Comparison of ENCODE assay signal across 27 cellular contexts in genomic region chr15:100207053-100207452, GRCh38.
DNase-seq lines count a peak whose midpoint lies in the region; ATAC-seq and TF ChIP-seq lines count a peak whose summit lies in the region.
"Had no signal": no experiment of that assay in that cellular context is flagged by ENCODE, and none has a peak within 500 bp of the region (broad histone marks: within the 10 kb centered on the region; RNA-seq: fewer than 3 reads in every experiment).

No MANE protein-coding gene starts in this region.

- TF ChIP-seq CTCF in left ventricle myocardium inferior (IDR thresholded peaks at IDR 0.05; ENCODE audit: borderline replicate concordance) (no peak), mesothelial cell of epicardium (IDR thresholded peaks at IDR 0.05; ENCODE audit: unreplicated experiment) (no peak), mammary epithelial cell (conservative IDR thresholded peaks at IDR 0.05 in 1 of 2, IDR thresholded peaks at IDR 0.05 in 1 of 2; ENCODE audit: extremely low read depth in 1 of 2, insufficient read depth in 1 of 2, low read depth in 1 of 2, low read length in 2 of 2) (no peak), breast epithelium (IDR thresholded peaks at IDR 0.05) (peak in 1 of 3 donors; percentile 28)

- no peak overlapping the region for H3K4me2 ChIP-seq in mammary epithelial cell (ENCODE audit: insufficient read depth, low read depth, low read length)

- peak overlapping the region; percentile 77 for H3K27ac Mint-ChIP-seq in mesothelial cell of epicardium
- H3K27ac Mint-ChIP-seq: activated T-helper 1 cell treated with anti-CD3 and anti-CD28 coated beads, Interleukin-12 subunit alpha, Interleukin-12 subunit beta, Interleukin-2, Interleukin-4 antibody, amounts not matched to agents 30 ng/mL and 10 ng/mL and 1 ng/mL, durations not matched to agents 14 hours and 24 hours and 36 hours; dendritic cell treated with granulocyte-macrophage colony-stimulating factor and Interleukin-4, amounts not matched to agents 40 ng/mL and 50 ng/mL, for 4 days; T-helper 2 cell treated with Interferon-gamma antibody and Interleukin-4, amounts not matched to agents 5 μg/mL and 100 μg/mL, for 36 hours had no signal

- peaks cover 17% of the 10 kb centered on the region for H3K4me1 ChIP-seq in left ventricle myocardium inferior
- no peaks in the 10 kb centered on the region for H3K4me1 ChIP-seq in mammary epithelial cell (ENCODE audit: insufficient read depth, low read length)
- no peaks in the 10 kb centered on the region for H3K4me1 ChIP-seq in breast epithelium
- H3K4me1 ChIP-seq: parathyroid adenoma had no signal

- BruUV-seq in mammary epithelial cell (replicated peaks; lab: Mats Ljungman, UMichigan): no TSS peak

- H2AFZ ChIP-seq in mammary epithelial cell (ENCODE audit: low read depth, low read length): no peak overlapping the region
- H2AFZ ChIP-seq: parathyroid adenoma had no signal

- in situ Hi-C loops in mammary epithelial cell (cut with MboI; ENCODE audit: low sequenced_read_pairs in 2 of 2): no loop called here

- no peaks in the 10 kb centered on the region for H3K27me3 Mint-ChIP-seq in mesothelial cell of epicardium (ENCODE audit: low read depth)
- H3K27me3 Mint-ChIP-seq: dendritic cell treated with granulocyte-macrophage colony-stimulating factor and Interleukin-4, amounts not matched to agents 40 ng/mL and 50 ng/mL, for 4 days had no signal

- no peak overlapping the region for H3K4me3 Mint-ChIP-seq in mesothelial cell of epicardium
- H3K4me3 Mint-ChIP-seq: activated T-helper 1 cell treated with anti-CD3 and anti-CD28 coated beads, Interleukin-12 subunit alpha, Interleukin-12 subunit beta, Interleukin-2, Interleukin-4 antibody, amounts not matched to agents 30 ng/mL and 10 ng/mL and 1 ng/mL, durations not matched to agents 14 hours and 24 hours and 36 hours; dendritic cell treated with granulocyte-macrophage colony-stimulating factor and Interleukin-4, amounts not matched to agents 40 ng/mL and 50 ng/mL, for 4 days; nephron; T-helper 2 cell treated with Interferon-gamma antibody and Interleukin-4, amounts not matched to agents 5 μg/mL and 100 μg/mL, for 36 hours had no signal

- H3K36me3 Mint-ChIP-seq in mesothelial cell of epicardium: peaks cover 17% of the 10 kb centered on the region

- peaks cover 15% of the 10 kb centered on the region for H3K9me3 Mint-ChIP-seq in mesothelial cell of epicardium
- H3K9me3 Mint-ChIP-seq: activated T-helper 1 cell treated with anti-CD3 and anti-CD28 coated beads, Interleukin-12 subunit alpha, Interleukin-12 subunit beta, Interleukin-2, Interleukin-4 antibody, amounts not matched to agents 30 ng/mL and 10 ng/mL and 1 ng/mL, durations not matched to agents 14 hours and 24 hours and 36 hours; T-helper 2 cell treated with Interferon-gamma antibody and Interleukin-4, amounts not matched to agents 5 μg/mL and 100 μg/mL, for 36 hours had no signal

- H3K27me3 ChIP-seq in left ventricle myocardium inferior (ENCODE audit: low read depth): no peaks in the 10 kb centered on the region
- H3K27me3 ChIP-seq in mammary epithelial cell (ENCODE audit: insufficient read depth, low read length): no peaks in the 10 kb centered on the region
- no peaks in the 10 kb centered on the region for H3K27me3 ChIP-seq in breast epithelium
- H3K27me3 ChIP-seq: stomach, tibial nerve had no signal

- intact Hi-C loops in Right ventricle myocardium inferior (cut with DNase I): no loop called here
- intact Hi-C loops in left ventricle myocardium inferior (cut with micrococcal nuclease): no loop called here
- intact Hi-C loops in mammary epithelial cell (cut with micrococcal nuclease): no loop called here
- intact Hi-C loops in breast epithelium (cut with DNase I; ENCODE audit: low total_unique reads): no loop called here

- H3K9me3 ChIP-seq in left ventricle myocardium inferior (replicated peaks): no peaks in the 10 kb centered on the region
- no peaks in the 10 kb centered on the region for H3K9me3 ChIP-seq in mammary epithelial cell (replicated peaks; ENCODE audit: insufficient read depth, low read length)
- no peaks in the 10 kb centered on the region for H3K9me3 ChIP-seq in breast epithelium
- H3K9me3 ChIP-seq: stomach had no signal

- H3K4me1 Mint-ChIP-seq in mesothelial cell of epicardium: peaks cover 45% of the 10 kb centered on the region

- CTCF ChIA-PET in mammary epithelial cell (lab: Charles Lee; ENCODE audit: low non-redundant PET): no interaction called here

- H4K20me1 ChIP-seq in mammary epithelial cell (ENCODE audit: insufficient read depth, low read length): no peaks in the 10 kb centered on the region

- DNase-seq in Right ventricle myocardium inferior (ENCODE audit: missing footprints): no peak
- no peak for DNase-seq in left ventricle myocardium inferior
- DNase-seq in mesothelial cell of epicardium (ENCODE audit: low spot score in 2 of 2, unreplicated experiment in 2 of 2): no peak
- no peak for DNase-seq in mammary epithelial cell
- no peak for DNase-seq in NCI-H510A treated with DMSO at 0.1 percent for 48 hours (lab: John Stamatoyannopoulos, UW)
- DNase-seq in breast epithelium (ENCODE audit: low spot score in 2 of 2): no peak
- DNase-seq in activated CD8-positive, alpha-beta memory T cell treated with anti-CD3 and anti-CD28 coated beads for 24 hours: no peak
- DNase-seq: activated CD4-positive, alpha-beta T cell treated with anti-CD3 and anti-CD28 coated beads, Interleukin-2, amount 50 U/mL, for 1 hour; activated naive CD4-positive, alpha-beta T cell treated with anti-CD3 and anti-CD28 coated beads, Interleukin-2, amount 50 U/mL, for 16 hours; DMS79; glutamatergic neuron; HCEC 1CT; KG1; midbrain; NCI-H2171; NCI-H526; stomach had no signal

- H3K4me3 ChIP-seq in left ventricle myocardium inferior (no peak overlapping the region), mammary epithelial cell (replicated peaks in 1 of 3; ENCODE audit: insufficient read depth in 1 of 3, low read depth in 2 of 3, low read length in 3 of 3) (no peak overlapping the region), breast epithelium (no peak overlapping the region)
- H3K4me3 ChIP-seq: stomach, tibial nerve had no signal

- dilution Hi-C loops in mammary epithelial cell (cut with HindIII; ENCODE audit: low sequenced_read_pairs): no loop called here

- ATAC-seq in Right ventricle myocardium inferior: peak; percentile 74
- peak; percentile 59 for ATAC-seq in esophagus mucosa
- ATAC-seq: left lobe of liver, sciatic nerve, SK-N-SH treated with all-trans-retinoic acid at 6 μM for 48 hours had no signal

- H3K9ac ChIP-seq in mammary epithelial cell (ENCODE audit: insufficient read depth, low read length): no peak overlapping the region
- H3K9ac ChIP-seq: parathyroid adenoma had no signal

- no peak overlapping the region for H3K27ac ChIP-seq in left ventricle myocardium inferior (replicated peaks)
- H3K27ac ChIP-seq in mammary epithelial cell (ENCODE audit: insufficient read depth, low read depth, low read length): no peak overlapping the region
- H3K27ac ChIP-seq in breast epithelium: no peak overlapping the region
- H3K27ac ChIP-seq: parathyroid adenoma, stomach, tibial nerve had no signal

- no peaks in the 10 kb centered on the region for H3K79me2 ChIP-seq in mammary epithelial cell (ENCODE audit: insufficient read depth, low read length)
- H3K79me2 ChIP-seq: parathyroid adenoma had no signal

- WGBS in mammary epithelial cell (ENCODE audit: low coverage, missing lambda C conversion rate): 17% methylated on average over 2 of the region's 2 CpGs

- no peak for TF ChIP-seq POLR2A in breast epithelium (IDR thresholded peaks at IDR 0.05)

- H3K36me3 ChIP-seq in left ventricle myocardium inferior (no peaks in the 10 kb centered on the region), mammary epithelial cell (ENCODE audit: insufficient read depth, low read length) (no peaks in the 10 kb centered on the region), breast epithelium (no peaks in the 10 kb centered on the region)
- H3K36me3 ChIP-seq: stomach, tibial nerve had no signal
